Comparison of ENCODE assay signal across 8 cellular contexts in the genomic region with DNA sequence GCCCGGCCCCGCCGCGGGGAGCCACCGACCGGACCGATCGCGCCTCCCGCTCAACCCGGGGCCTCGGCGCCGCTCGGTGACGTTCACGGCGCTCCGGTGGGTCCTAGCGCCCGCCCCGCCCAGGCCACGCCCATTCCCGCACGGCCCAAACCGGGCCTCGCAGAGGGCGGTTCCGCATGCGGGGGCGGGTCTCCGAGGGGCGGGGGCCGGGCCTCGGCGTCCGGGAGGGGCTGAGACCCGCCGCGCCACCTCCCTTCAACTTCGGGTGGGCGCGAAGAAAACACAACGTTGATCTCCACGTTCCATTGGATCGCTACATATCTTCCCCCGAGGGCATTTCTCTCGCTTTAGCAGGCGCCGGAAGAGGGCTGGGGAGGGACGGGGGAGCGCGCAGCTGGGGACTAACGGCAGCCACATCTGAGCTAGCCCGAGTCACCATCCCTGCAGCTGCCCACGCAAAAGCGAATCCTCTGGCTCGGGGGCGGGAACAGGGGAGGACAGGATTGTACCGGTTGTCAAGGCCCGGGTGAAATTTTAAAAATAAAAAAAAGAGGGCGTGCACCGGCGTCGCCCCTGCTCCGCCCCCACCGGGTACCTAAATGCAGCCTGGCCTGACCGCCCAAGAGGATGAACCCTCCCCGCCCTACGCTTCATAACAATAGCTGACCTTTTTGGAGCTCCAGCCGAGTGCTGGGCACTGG. TPM values are rescaled to one million over a fixed set of nuclear protein-coding genes. Genes with fewer than 3 reads are reported as not detected.
DNase-seq lines count a peak whose midpoint lies in the region; ATAC-seq and TF ChIP-seq lines count a peak whose summit lies in the region.

A gene (minus strand): TSS at position 78 of the 701 bp plus-strand sequence. CDS start 547 bp downstream, outside the sequence.

- H3K4me1 ChIP-seq in PC-9 (replicated peaks; ENCODE audit: insufficient read depth) (no peaks in the 10 kb centered on the region), muscle layer of duodenum (ENCODE audit: control insufficient read depth in 1 of 2, insufficient read depth in 2 of 2, low read length in 2 of 2) (peaks cover 0 to 13% of the 10 kb centered on the region in 2 donors)

- POLR2A ChIA-PET in PC-9 (lab: Charles Lee; ENCODE audit: unreplicated experiment), result interaction anchor here (0.7 kb wide), 1 partner anchor 26 kb away, joined by 3 read pairs; no protein-coding TSS in a partner anchor

- no peak for TF ChIP-seq CTCF in PC-9 (conservative IDR thresholded peaks at IDR 0.05)

- H3K27me3 ChIP-seq in PC-9 (ENCODE audit: insufficient read depth, low read depth) (no peaks in the 10 kb centered on the region), muscle layer of duodenum (ENCODE audit: low read depth, low read length) (no peaks in the 10 kb centered on the region)

- H3K9me2 ChIP-seq in PC-9 (ENCODE audit: insufficient read depth), result no peaks in the 10 kb centered on the region

- H3K4me1 Mint-ChIP-seq in activated T-cell treated with anti-CD3 and anti-CD28 coated beads, Interleukin-2, amount 50 U/mL, for 24 hours (ENCODE audit: low read depth), result peaks cover 19% of the 10 kb centered on the region

- BruUV-seq in PC-9 (replicated peaks; lab: Mats Ljungman, UMichigan), result no TSS peak

- H3K27ac Mint-ChIP-seq in activated T-cell treated with anti-CD3 and anti-CD28 coated beads, Interleukin-2, amount 50 U/mL, for 24 hours, result peak within 1 kb of the TSS; percentile 95

- no peaks in the 10 kb centered on the region for H4K20me1 ChIP-seq in PC-9 (ENCODE audit: insufficient read depth)

- no peaks in the 10 kb centered on the region for H3K79me2 ChIP-seq in PC-9 (ENCODE audit: low read depth)

- H3K4me2 ChIP-seq in PC-9, result peak within 1 kb of the TSS; percentile 84

- ATAC-seq in GM19467 (IDR thresholded peaks at IDR 0.05; ENCODE audit: unreplicated experiment), result peak; percentile 86
- peak; percentile 94 for ATAC-seq in esophagus mucosa

- H3K27ac ChIP-seq in PC-9 (no peak within 1 kb of the TSS), muscle layer of duodenum (ENCODE audit: low read length) (peak within 1 kb of the TSS; percentile 51)

- H3K36me3 Mint-ChIP-seq in activated T-cell treated with anti-CD3 and anti-CD28 coated beads, Interleukin-2, amount 50 U/mL, for 24 hours (ENCODE audit: low read depth), result peaks cover 29% of the 10 kb centered on the region

- H3K27me3 Mint-ChIP-seq in activated T-cell treated with anti-CD3 and anti-CD28 coated beads, Interleukin-2, amount 50 U/mL, for 24 hours, result peaks cover 2% of the 10 kb centered on the region

- H2AFZ ChIP-seq in PC-9, result peak within 1 kb of the TSS; percentile 88

- no peaks in the 10 kb centered on the region for H3K36me3 ChIP-seq in PC-9 (ENCODE audit: low read depth)
- H3K36me3 ChIP-seq in muscle layer of duodenum (ENCODE audit: control insufficient read depth in 1 of 2, insufficient read depth in 2 of 2, low read length in 2 of 2), result peaks cover 4 to 12% of the 10 kb centered on the region in 2 donors

- H3K4me3 ChIP-seq in PC-9 (peak within 1 kb of the TSS; percentile 78), muscle layer of duodenum (ENCODE audit: low read depth in 1 of 2, low read length in 2 of 2) (peak within 1 kb of the TSS; percentile 68 to 85)

- peak within 1 kb of the TSS; percentile 87 for H3K4me3 Mint-ChIP-seq in activated T-cell treated with anti-CD3 and anti-CD28 coated beads, Interleukin-2, amount 50 U/mL, for 24 hours

- intact Hi-C loops in PC-9 (cut with micrococcal nuclease; ENCODE audit: unreplicated experiment), result no loop called here

- no peaks in the 10 kb centered on the region for H3K9me3 Mint-ChIP-seq in activated T-cell treated with anti-CD3 and anti-CD28 coated beads, Interleukin-2, amount 50 U/mL, for 24 hours

- peak; percentile 93 for DNase-seq in COR-L47 (lab: John Stamatoyannopoulos, UW)
- DNase-seq in HT-29 (ENCODE audit: low spot score), result peak; percentile 66
- DNase-seq in PC-9, result peak; percentile 44 to 80
- peak; percentile 95 for DNase-seq in activated T-cell treated with anti-CD3 and anti-CD28 coated beads, Interleukin-2, amount 50 U/mL, for 24 hours
- DNase-seq in stimulated activated CD8-positive, alpha-beta memory T cell treated with anti-CD3 and anti-CD28 coated beads, Interleukin-7, amount 100 ng/mL, for 1 hour (ENCODE audit: low read depth in 2 of 2), result peak; percentile 77 to 79

- CTCF ChIA-PET in PC-9 (lab: Charles Lee), result no interaction called here

- H3F3A ChIP-seq in PC-9 (ENCODE audit: insufficient read depth, low read depth), result no peaks in the 10 kb centered on the region

- H3K9me3 ChIP-seq in PC-9 (ENCODE audit: insufficient read depth, low read depth) (no peaks in the 10 kb centered on the region), muscle layer of duodenum (ENCODE audit: control insufficient read depth in 1 of 2, low read length in 2 of 2) (no peaks in the 10 kb centered on the region)

RNA-seq across cellular contexts. Expression of the gene that starts here (rescaled TPM):
- 74.0 and 80.2 TPM in 2 replicates for total RNA-seq in HT-29 (2014; rRNA removed; shearing (Covaris generic))
- total RNA-seq in PC-9 (2021) (52.9 and 58.9 TPM in 2 replicates), esophagus mucosa (15.8 TPM)
